ENCODE assay signal across 8 cellular contexts in genomic region chr4:57109847-57110634, GRCh38. TPM values are rescaled to one million over a fixed set of nuclear protein-coding genes. Genes with fewer than 3 reads are reported as not detected.
DNase-seq lines count a peak whose midpoint lies in the region; ATAC-seq and TF ChIP-seq lines count a peak whose summit lies in the region.

Gene IGFBP7, minus strand, starts transcription at chr4:57110385. Its CDS starts 34 bp downstream, at chr4:57110351.

- H3K4me3 ChIP-seq in BJ (ENCODE audit: low read depth, low read length) (peak within 1 kb of the TSS; percentile 55), heart right ventricle (peak within 1 kb of the TSS; percentile 93 to 100 (median 96)), ovary (peak within 1 kb of the TSS; percentile 68)

- 0 to 1% methylated on average over 84 to 101 of the region's 101 CpGs for WGBS in heart right ventricle, 2 donors
- 0 to 1% (median 0%) methylated on average over 50 to 101 of the region's 101 CpGs for WGBS in ovary, 3 donors

- TF ChIP-seq EP300 in ovary (IDR thresholded peaks at IDR 0.05), result no peak

- H3K27me3 ChIP-seq in BJ (ENCODE audit: control insufficient read depth, insufficient read depth, low read length), result no peaks in the 10 kb centered on the region
- no peaks in the 10 kb centered on the region for H3K27me3 ChIP-seq in heart right ventricle
- no peaks in the 10 kb centered on the region for H3K27me3 ChIP-seq in ovary

- H3K4me1 ChIP-seq in heart right ventricle (peaks cover 3 to 71% (median 48%) of the 10 kb centered on the region in 9 donors), ovary (ENCODE audit: insufficient read depth) (peaks cover 2% of the 10 kb centered on the region)

- no peak for TF ChIP-seq CTCF in BJ (IDR thresholded peaks at IDR 0.05; ENCODE audit: insufficient read depth, low read depth, low read length)
- TF ChIP-seq CTCF in heart right ventricle (IDR thresholded peaks at IDR 0.05), result peak in 5 of 9 donors; percentile 12 to 42 (median 34)
- peak in 1 of 3 donors; percentile 4 for TF ChIP-seq CTCF in ovary (IDR thresholded peaks at IDR 0.05)

- CTCF ChIA-PET in BJ (lab: Yijun Ruan, JAX), result interaction anchor here (1.1 to 1.7 kb wide), 3 partner anchors 35 to 72 kb away, joined by 3 to 11 read pairs (median 4); no protein-coding TSS in a partner anchor

- peak; percentile 72 for TF ChIP-seq POLR2A in ovary (IDR thresholded peaks at IDR 0.05)

- DNase-seq in BJ (ENCODE audit: low read depth) (no peak), KG1 (lab: John Stamatoyannopoulos, UW) (peak; percentile 51), amniotic stem cell (lab: John Stamatoyannopoulos, UW) (peak; percentile 43), heart right ventricle (peak; percentile 53 to 81), ovary (peak; percentile 61 to 80 (median 66)), UCSD-AML1 (lab: John Stamatoyannopoulos, UW; ENCODE audit: unreplicated experiment) (no peak)

- peak; percentile 13 for ATAC-seq in GM19043 (IDR thresholded peaks at IDR 0.05; ENCODE audit: low read depth, unreplicated experiment)
- peak; percentile 84 to 95 (median 92) for ATAC-seq in heart right ventricle
- no peak for ATAC-seq in GM18870 (IDR thresholded peaks at IDR 0.05; ENCODE audit: unreplicated experiment)

- intact Hi-C loops in heart right ventricle (cut with DNase I) (loop anchor here in 8 of 10 donors (2.0 to 10.0 kb wide), 10 partner anchors 31 to 133 kb away; partner anchors contain the start of genes NOA1 (in 2 of the 8) and POLR2B (in 2 of the 8)), ovary (cut with DNase I) (loop anchor here (5.0 to 10.0 kb wide), 3 partner anchors 48 to 68 kb away; no protein-coding TSS in a partner anchor)

- POLR2A ChIA-PET in BJ (lab: Charles Lee), result interaction anchor here (0.7 to 1.0 kb wide), 3 partner anchors 8 to 31 kb away, joined by 4 to 5 read pairs (median 4); no protein-coding TSS in a partner anchor

- H3K27ac ChIP-seq in heart right ventricle (peak within 1 kb of the TSS; percentile 93 to 100 (median 98)), ovary (peak within 1 kb of the TSS; percentile 90 to 94)

- H3K36me3 ChIP-seq in BJ (ENCODE audit: control insufficient read depth, insufficient read depth, low read length), result no peaks in the 10 kb centered on the region
- peaks cover 0 to 11% (median 0%) of the 10 kb centered on the region in 9 donors for H3K36me3 ChIP-seq in heart right ventricle
- no peaks in the 10 kb centered on the region for H3K36me3 ChIP-seq in ovary

- H3K9me3 ChIP-seq in heart right ventricle (no peaks in the 10 kb centered on the region), ovary (no peaks in the 10 kb centered on the region)

RNA-seq across cellular contexts. Expression of gene IGFBP7, which starts in this region (rescaled TPM):
- 1,691 and 2,028 TPM in 2 replicates for polyA plus RNA-seq in BJ (2011; rRNA removed)
- polyA minus RNA-seq in BJ (2011; rRNA and poly(A)+ RNA removed), result 79.6 and 89.6 TPM in 2 replicates
- total RNA-seq in heart right ventricle, result 100 to 1,000 TPM; 498 to 826 (median 608) TPM
- polyA plus RNA-seq in heart right ventricle, result 1,000 to 10,000 TPM in 1 of 2 donors, 100 to 1,000 TPM in 1; 876 to 1,251 TPM
- 100 to 1,000 TPM in 6 of 7 donors, 10 to 100 TPM in 1; 96.8 to 955 (median 353) TPM for total RNA-seq in ovary
- polyA plus RNA-seq in ovary, result 1,000 to 10,000 TPM in 1 of 2 donors, 100 to 1,000 TPM in 1; 686 to 4,468 TPM

Comparison
In these comparisons a context has a peak if more than half of its experiments do, and no peak if none do; other contexts are left out.
1. DNase-seq: peak in KG1 (single experiment), amniotic stem cell (single experiment), heart right ventricle (2 of 2) and ovary (5 of 5); none in BJ (single experiment) and UCSD-AML1 (single experiment).
2. Peak in every context shown above with its lines, with median percentiles within 50 percentile points of each other: H3K4me3 ChIP-seq.